Comparison of ENCODE assay signal across 11 cellular contexts in the genomic region with DNA sequence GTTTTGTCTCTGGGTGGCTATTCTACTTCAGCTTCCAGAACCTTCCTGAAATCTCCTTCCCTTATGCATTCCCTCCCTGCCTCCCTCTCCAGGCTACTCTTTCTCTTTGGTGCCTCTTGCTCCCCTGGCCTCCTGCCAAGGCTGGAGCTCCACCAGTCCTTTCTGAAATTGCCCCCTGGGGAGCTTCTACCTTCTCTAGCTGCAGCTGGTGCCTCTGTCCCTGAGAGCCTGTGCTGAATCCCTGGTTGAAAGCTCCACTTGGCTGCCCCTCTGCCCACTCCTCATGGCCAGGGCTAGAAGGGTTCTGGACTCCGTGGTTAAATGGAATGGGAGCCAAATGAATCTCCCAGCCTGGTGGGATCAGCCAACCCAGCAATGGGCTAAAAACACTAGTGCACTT.
DNase-seq lines count a peak whose midpoint lies in the region; ATAC-seq, FAIRE-seq and TF ChIP-seq lines count a peak whose summit lies in the region.
"Had no signal": no experiment of that assay in that cellular context is flagged by ENCODE, and none has a peak within 500 bp of the region (broad histone marks: within the 10 kb centered on the region; RNA-seq: fewer than 3 reads in every experiment).

No MANE protein-coding gene starts in this region.

- H3K4me1 ChIP-seq in cardiac muscle cell (ENCODE audit: low read depth) (no peaks in the 10 kb centered on the region), HepG2 (ENCODE audit: insufficient read depth, low read length) (no peaks in the 10 kb centered on the region)

- H3K9me3 ChIP-seq in cardiac muscle cell (ENCODE audit: low read depth) = no peaks in the 10 kb centered on the region
- H3K9me3 ChIP-seq in HepG2 (ENCODE audit: low read length) = no peaks in the 10 kb centered on the region

- in situ Hi-C loops in HepG2 (cut with HindIII; ENCODE audit: extremely low pct_ligation_motif_present, low pct_unique_long_range_greater_than_20kb) = no loop called here

- H4K20me1 ChIP-seq in HepG2 (ENCODE audit: insufficient read depth, low read length) = no peaks in the 10 kb centered on the region

- no peak overlapping the region for H2AFZ ChIP-seq in HepG2 (ENCODE audit: low read length)

- no peaks in the 10 kb centered on the region for H3K27me3 ChIP-seq in cardiac muscle cell
- H3K27me3 ChIP-seq in HepG2 (ENCODE audit: control insufficient read depth in 1 of 2, insufficient read depth in 2 of 2, low read length in 2 of 2) = peaks cover 0 to 16% of the 10 kb centered on the region in 2 experiments; a peak in 2 of 5 replicates

- H3K9ac ChIP-seq in HepG2 (ENCODE audit: insufficient read depth, low read depth, low read length) = no peak overlapping the region

- BruUV-seq in HepG2 (replicated peaks; lab: Mats Ljungman, UMichigan) = no TSS peak

- TF ChIP-seq EP300 in HepG2 (IDR thresholded peaks at IDR 0.05; ENCODE audit: low read depth in 2 of 2, low read length in 2 of 2) (no peak), HepG2 (CRISPR knock-in tag; IDR thresholded peaks at IDR 0.05; ENCODE audit: borderline replicate concordance) (no peak)

- DNase-seq in Right ventricle myocardium inferior (ENCODE audit: missing footprints) = peak; percentile 81
- no peak for DNase-seq in cardiac septum (ENCODE audit: low spot score)
- DNase-seq in NCI-H82 treated with DMSO at 0.1 percent for 48 hours (lab: John Stamatoyannopoulos, UW; ENCODE audit: unreplicated experiment) = peak; percentile 9
- DNase-seq in cardiac muscle cell (ENCODE audit: low read depth in 1 of 2, low spot score in 1 of 2) = peak; percentile 55 to 72
- no peak for DNase-seq in HepG2 (ENCODE audit: low spot score)
- DNase-seq in H54 (ENCODE audit: insufficient read length, low spot score) = no peak
- DNase-seq: AML-193, trophoblast cell had no signal

- TF ChIP-seq POLR2A in HepG2 (IDR thresholded peaks at IDR 0.05; ENCODE audit: insufficient read depth in 1 of 2, low read depth in 2 of 2, low read length in 2 of 2) (no peak), H54 (IDR thresholded peaks at IDR 0.05; ENCODE audit: low read depth, low read length) (no peak)

- no peak for FAIRE-seq in HepG2 (lab: Jason Lieb, UNC)
- FAIRE-seq in H54 (lab: Jason Lieb, UNC) = no peak
- FAIRE-seq: endometrium had no signal

- POLR2A ChIA-PET in HepG2 (lab: Yijun Ruan, JAX) = no interaction called here

- no peak overlapping the region for H3K27ac ChIP-seq in cardiac muscle cell
- no peak overlapping the region for H3K27ac ChIP-seq in HepG2 (ENCODE audit: extremely low read length, insufficient read depth, low read length)

- H3K4me3 ChIP-seq in cardiac muscle cell (no peak overlapping the region), HepG2 (replicated peaks in 1 of 3; ENCODE audit: insufficient read depth in 1 of 3, low read depth in 2 of 3, low read length in 3 of 3) (no peak overlapping the region)

- ATAC-seq in Right ventricle myocardium inferior (peak; percentile 55), HepG2 (no peak), HG02973 (IDR thresholded peaks at IDR 0.05; ENCODE audit: unreplicated experiment) (no peak), GM19035 (IDR thresholded peaks at IDR 0.05; ENCODE audit: unreplicated experiment) (no peak)

- CTCF ChIA-PET in HepG2 (lab: Yijun Ruan, JAX; ENCODE audit: low intra/inter-chr PET ratio, low total read pairs) = no interaction called here

- no peaks in the 10 kb centered on the region for H3K79me2 ChIP-seq in HepG2 (ENCODE audit: insufficient read depth, low read length)

- no peak for TF ChIP-seq RAD21 in HepG2 (CRISPR knock-in tag; IDR thresholded peaks at IDR 0.05)

- WGBS in HepG2 (ENCODE audit: low lambda C conversion rate) = 17% methylated on average over 1 of the region's 1 CpG

- H3K36me3 ChIP-seq in cardiac muscle cell (no peaks in the 10 kb centered on the region), HepG2 (replicated peaks in 1 of 2; ENCODE audit: control insufficient read depth in 1 of 2, insufficient read depth in 2 of 2, low read length in 2 of 2) (no peaks in the 10 kb centered on the region)

- H3K4me2 ChIP-seq in HepG2 (ENCODE audit: low read depth, low read length) = no peak overlapping the region

- intact Hi-C loops in Right ventricle myocardium inferior (cut with DNase I) (no loop called here), cardiac septum (cut with DNase I) (no loop called here), HepG2 (cut with micrococcal nuclease; ENCODE audit: unreplicated experiment) (no loop called here)

- TF ChIP-seq CTCF in cardiac muscle cell (IDR thresholded peaks at IDR 0.05; ENCODE audit: low read depth, low read length) (no peak), HepG2 (CRISPR knock-in tag; IDR thresholded peaks at IDR 0.05) (no peak)

TF ChIP-seq in HepG2, 621 proteins besides CTCF, POLR2A, EP300 and RAD21:
- TF ChIP-seq, protein P1, sequence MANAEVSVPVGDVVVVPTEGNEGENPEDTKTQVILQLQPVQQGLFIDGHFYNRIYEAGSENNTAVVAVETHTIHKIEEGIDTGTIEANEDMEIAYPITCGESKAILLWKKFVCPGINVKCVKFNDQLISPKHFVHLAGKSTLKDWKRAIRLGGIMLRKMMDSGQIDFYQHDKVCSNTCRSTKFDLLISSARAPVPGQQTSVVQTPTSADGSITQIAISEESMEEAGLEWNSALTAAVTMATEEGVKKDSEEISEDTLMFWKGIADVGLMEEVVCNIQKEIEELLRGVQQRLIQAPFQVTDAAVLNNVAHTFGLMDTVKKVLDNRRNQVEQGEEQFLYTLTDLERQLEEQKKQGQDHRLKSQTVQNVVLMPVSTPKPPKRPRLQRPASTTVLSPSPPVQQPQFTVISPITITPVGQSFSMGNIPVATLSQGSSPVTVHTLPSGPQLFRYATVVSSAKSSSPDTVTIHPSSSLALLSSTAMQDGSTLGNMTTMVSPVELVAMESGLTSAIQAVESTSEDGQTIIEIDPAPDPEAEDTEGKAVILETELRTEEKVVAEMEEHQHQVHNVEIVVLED (CRISPR knock-in tag; IDR thresholded peaks at IDR 0.05; ENCODE audit: borderline replicate concordance) = no peak
- TF ChIP-seq ELF1 (CRISPR knock-in tag; IDR thresholded peaks at IDR 0.05) (no peak), XRCC5 (optimal IDR thresholded peaks at IDR 0.05; ENCODE audit: low read length) (no peak)

Comparison
In these comparisons a context has a peak if more than half of its experiments do, and no peak if none do; other contexts are left out.
1. DNase-seq: peak in Right ventricle myocardium inferior (single experiment), NCI-H82 treated with DMSO at 0.1 percent for 48 hours (single experiment) and cardiac muscle cell (2 of 2); none in cardiac septum (single experiment), HepG2 (single experiment) and H54 (single experiment).